ENCODE assay signal across 2 cellular contexts in genomic region chr4:109850601-109851000, GRCh38.
TF ChIP-seq lines count a peak whose summit lies in the region.

No MANE protein-coding gene starts in this region.

TF ChIP-seq in liver, 16 proteins besides CTCF, POLR2A, EP300 and RAD21:
- TF ChIP-seq ATF3 (IDR thresholded peaks at IDR 0.05): peak; percentile 23
- TF ChIP-seq SP1 (IDR thresholded peaks at IDR 0.05): peak; percentile 68
- TF ChIP-seq NR2F2 (IDR thresholded peaks at IDR 0.05): peak; percentile 60
- no peak for TF ChIP-seq GABPA (IDR thresholded peaks at IDR 0.05 in 1 of 2, conservative IDR thresholded peaks at IDR 0.05 in 1 of 2)
- peak; percentile 9 for TF ChIP-seq HNF4G (IDR thresholded peaks at IDR 0.05)
- TF ChIP-seq JUND (IDR thresholded peaks at IDR 0.05): peak in 1 of 2 donors; percentile 25
- TF ChIP-seq RXRA (IDR thresholded peaks at IDR 0.05): peak; percentile 90 to 93
- no peak for TF ChIP-seq EGR1 (IDR thresholded peaks at IDR 0.05; ENCODE audit: low read depth in 2 of 2)
- no peak for TF ChIP-seq FOXA1 (IDR thresholded peaks at IDR 0.05)
- peak; percentile 65 to 67 for TF ChIP-seq HNF4A (conservative IDR thresholded peaks at IDR 0.05)
- peak; percentile 37 for TF ChIP-seq YY1 (IDR thresholded peaks at IDR 0.05)
- peak; percentile 58 for TF ChIP-seq MAX (IDR thresholded peaks at IDR 0.05)
- TF ChIP-seq REST (IDR thresholded peaks at IDR 0.05): no peak
- TF ChIP-seq ZBTB33 (IDR thresholded peaks at IDR 0.05): no peak
- TF ChIP-seq FOXA2 (IDR thresholded peaks at IDR 0.05): peak; percentile 36
- no peak for TF ChIP-seq TAF1 (conservative IDR thresholded peaks at IDR 0.05)

TF ChIP-seq in HepG2, 621 proteins besides CTCF, POLR2A, EP300 and RAD21:
- TF ChIP-seq ZNF260 (CRISPR knock-in tag; IDR thresholded peaks at IDR 0.05; ENCODE audit: borderline replicate concordance, low read depth) (no peak), ZNF34 (CRISPR knock-in tag; IDR thresholded peaks at IDR 0.05; ENCODE audit: borderline replicate concordance) (no peak), ARID2 (CRISPR knock-in tag; IDR thresholded peaks at IDR 0.05; ENCODE audit: borderline replicate concordance) (no peak), ZBTB40 (IDR thresholded peaks at IDR 0.05) (no peak), ZBTB40 (CRISPR knock-in tag; IDR thresholded peaks at IDR 0.05) (no peak), MTA3 (CRISPR knock-in tag; IDR thresholded peaks at IDR 0.05) (no peak), ZNF646 (CRISPR knock-in tag; IDR thresholded peaks at IDR 0.05) (no peak), CHCHD3 (CRISPR knock-in tag; IDR thresholded peaks at IDR 0.05) (no peak), DR1 (CRISPR knock-in tag; IDR thresholded peaks at IDR 0.05) (no peak), CCAR2 (optimal IDR thresholded peaks at IDR 0.05; ENCODE audit: low read depth, low read length) (no peak), ZNF101 (CRISPR knock-in tag; IDR thresholded peaks at IDR 0.05; ENCODE audit: borderline replicate concordance, low read depth) (no peak), PRMT3 (CRISPR knock-in tag; IDR thresholded peaks at IDR 0.05; ENCODE audit: borderline replicate concordance, low read depth) (no peak), RERE (CRISPR knock-in tag; IDR thresholded peaks at IDR 0.05; ENCODE audit: low read depth) (no peak), CENPX (CRISPR knock-in tag; IDR thresholded peaks at IDR 0.05) (no peak)
